In the genomic region with DNA sequence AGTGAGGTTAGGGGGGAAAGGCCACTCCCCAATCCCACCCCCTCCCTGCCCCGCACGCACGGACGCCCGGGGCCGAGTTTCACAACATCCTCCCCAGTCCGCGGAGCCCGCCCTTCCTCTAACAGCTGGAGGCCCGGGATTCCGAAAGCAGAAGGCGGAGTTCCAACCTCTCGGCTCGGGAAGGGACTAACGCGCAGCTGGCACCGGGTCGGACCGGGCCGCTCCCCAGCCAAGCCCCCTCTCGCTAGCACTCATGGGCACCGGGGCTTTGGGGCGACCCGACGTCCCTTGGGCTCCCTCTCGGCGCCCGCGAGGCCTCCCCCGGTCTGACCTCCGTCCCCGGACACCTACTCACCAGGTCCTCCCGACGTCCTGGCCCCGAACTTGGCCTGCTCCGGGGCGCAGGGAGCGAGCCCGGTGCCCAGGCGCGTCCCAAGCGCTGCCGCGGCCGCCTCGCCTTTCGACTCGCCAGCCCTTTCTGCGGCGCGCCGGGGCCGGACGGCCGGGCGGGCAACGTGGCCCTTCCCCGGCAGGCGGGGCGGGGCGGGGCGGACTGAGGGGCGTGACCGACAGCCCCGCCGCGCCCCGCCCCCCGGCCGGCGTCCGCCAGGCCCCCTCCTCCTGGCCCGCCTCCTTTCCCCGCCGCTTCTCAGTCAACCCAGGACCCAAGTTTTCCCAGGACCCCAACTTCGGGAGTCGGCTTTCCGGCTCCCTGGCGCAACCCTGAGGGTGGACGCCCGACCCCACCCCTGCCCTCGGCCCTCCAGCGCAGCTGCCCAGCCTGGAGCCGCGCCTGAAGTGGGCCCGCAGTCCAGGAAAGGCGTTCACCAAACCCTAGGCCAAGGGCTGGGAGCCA, we compare ENCODE assay signal across 8 cellular contexts. TPM values are rescaled to one million over a fixed set of nuclear protein-coding genes. Genes with fewer than 3 reads are reported as not detected.
A peak's percentile ranks its signal among the peaks of the same experiment; 100 is the strongest.
DNase-seq lines count a peak whose midpoint lies in the region; ATAC-seq and TF ChIP-seq lines count a peak whose summit lies in the region.

TSS of gene MGAT1 (minus strand) at position 482 of the 856 bp plus-strand sequence. CDS start 9,835 bp downstream, outside the sequence.

- H4K20me1 ChIP-seq in fibroblast of lung (ENCODE audit: control insufficient read depth, extremely low read depth, insufficient read depth, low read length), result peaks cover 5% of the 10 kb centered on the region

- H3K4me3 Mint-ChIP-seq in natural killer cell, result peak within 1 kb of the TSS; percentile 93

- H3K36me3 ChIP-seq in fibroblast of lung (ENCODE audit: control insufficient read depth, insufficient read depth, low read length), result peaks cover 6% of the 10 kb centered on the region

- H3K4me2 ChIP-seq in fibroblast of lung (ENCODE audit: extremely low read depth, insufficient read depth, low read length), result peak within 1 kb of the TSS; percentile 99

- peak within 1 kb of the TSS; percentile 3 for H2AFZ ChIP-seq in fibroblast of lung (ENCODE audit: low read length)

- peaks cover 48% of the 10 kb centered on the region for H3K4me1 ChIP-seq in fibroblast of lung (ENCODE audit: control insufficient read depth, extremely low read depth, insufficient read depth, low read length)

- no peaks in the 10 kb centered on the region for H3K27me3 ChIP-seq in fibroblast of lung (ENCODE audit: control insufficient read depth, insufficient read depth, low read length)

- intact Hi-C loops in natural killer cell (cut with micrococcal nuclease), result loop anchor here (1.0 to 10.0 kb wide), 5 partner anchors 8 to 460 kb away; partner anchors contain the start of genes TRIM41, TRIM52 and ZFP62

- ATAC-seq in HG03439 (IDR thresholded peaks at IDR 0.05; ENCODE audit: unreplicated experiment), result peak; percentile 36
- ATAC-seq in natural killer cell, result peak; percentile 66 to 84 (median 72)

- TF ChIP-seq POLR2A in GM19099 (IDR thresholded peaks at IDR 0.05; ENCODE audit: extremely low read depth, insufficient read length, low read depth), result peak; percentile 82

- DNase-seq in Ammon's horn (ENCODE audit: low spot score) (peak; percentile 78), fibroblast of lung (ENCODE audit: low read depth in 2 of 2) (peak; percentile 73 to 88), natural killer cell (peak; percentile 81)
- peak; percentile 55 to 69 for DNase-seq in activated T-helper 1 cell treated with anti-CD3 and anti-CD28 coated beads, Interleukin-2, amount 50 U/mL, for 16 hours (ENCODE audit: low read depth in 1 of 2, low spot score in 1 of 2)
- peak; percentile 69 for DNase-seq in stimulated activated naive CD4-positive, alpha-beta T cell treated with Interleukin-2 at 50 U/mL for 16 hours (lab: John Stamatoyannopoulos, UW)

- H3K79me2 ChIP-seq in fibroblast of lung (ENCODE audit: control insufficient read depth, insufficient read depth, low read length), result peaks cover 58% of the 10 kb centered on the region

- H3K9me3 ChIP-seq in fibroblast of lung (ENCODE audit: control insufficient read depth, insufficient read depth, low read depth, low read length), result no peaks in the 10 kb centered on the region

- no peaks in the 10 kb centered on the region for H3K36me3 Mint-ChIP-seq in natural killer cell

- peak within 1 kb of the TSS; percentile 97 for H3K9ac ChIP-seq in fibroblast of lung (ENCODE audit: insufficient read depth, low read length)

- H3K4me1 Mint-ChIP-seq in natural killer cell, result peaks cover 82% of the 10 kb centered on the region in 2 donors

- peak within 1 kb of the TSS; percentile 83 to 96 for H3K27ac Mint-ChIP-seq in natural killer cell

- H3K4me3 ChIP-seq in fibroblast of lung (replicated peaks in 1 of 4; ENCODE audit: control extremely low read depth in 1 of 4, insufficient read depth in 1 of 4, low read depth in 3 of 4, low read length in 4 of 4), result peak within 1 kb of the TSS; percentile 88 to 95 (median 92)

- peak within 1 kb of the TSS; percentile 98 for H3K27ac ChIP-seq in fibroblast of lung (ENCODE audit: insufficient read depth, low read length)

- H3K9me3 Mint-ChIP-seq in natural killer cell, result no peaks in the 10 kb centered on the region

- H3K27me3 Mint-ChIP-seq in natural killer cell (ENCODE audit: low read depth in 2 of 2), result no peaks in the 10 kb centered on the region

- TF ChIP-seq CTCF in fibroblast of lung (conservative IDR thresholded peaks at IDR 0.05 in 1 of 2, IDR thresholded peaks at IDR 0.05 in 1 of 2; ENCODE audit: low read depth in 1 of 2, low read length in 2 of 2), result no peak
- TF ChIP-seq CTCF in natural killer cell (IDR thresholded peaks at IDR 0.05), result no peak

TF ChIP-seq in PFSK-1, 5 proteins besides CTCF, POLR2A, EP300 and RAD21:
- TF ChIP-seq, protein P1, sequence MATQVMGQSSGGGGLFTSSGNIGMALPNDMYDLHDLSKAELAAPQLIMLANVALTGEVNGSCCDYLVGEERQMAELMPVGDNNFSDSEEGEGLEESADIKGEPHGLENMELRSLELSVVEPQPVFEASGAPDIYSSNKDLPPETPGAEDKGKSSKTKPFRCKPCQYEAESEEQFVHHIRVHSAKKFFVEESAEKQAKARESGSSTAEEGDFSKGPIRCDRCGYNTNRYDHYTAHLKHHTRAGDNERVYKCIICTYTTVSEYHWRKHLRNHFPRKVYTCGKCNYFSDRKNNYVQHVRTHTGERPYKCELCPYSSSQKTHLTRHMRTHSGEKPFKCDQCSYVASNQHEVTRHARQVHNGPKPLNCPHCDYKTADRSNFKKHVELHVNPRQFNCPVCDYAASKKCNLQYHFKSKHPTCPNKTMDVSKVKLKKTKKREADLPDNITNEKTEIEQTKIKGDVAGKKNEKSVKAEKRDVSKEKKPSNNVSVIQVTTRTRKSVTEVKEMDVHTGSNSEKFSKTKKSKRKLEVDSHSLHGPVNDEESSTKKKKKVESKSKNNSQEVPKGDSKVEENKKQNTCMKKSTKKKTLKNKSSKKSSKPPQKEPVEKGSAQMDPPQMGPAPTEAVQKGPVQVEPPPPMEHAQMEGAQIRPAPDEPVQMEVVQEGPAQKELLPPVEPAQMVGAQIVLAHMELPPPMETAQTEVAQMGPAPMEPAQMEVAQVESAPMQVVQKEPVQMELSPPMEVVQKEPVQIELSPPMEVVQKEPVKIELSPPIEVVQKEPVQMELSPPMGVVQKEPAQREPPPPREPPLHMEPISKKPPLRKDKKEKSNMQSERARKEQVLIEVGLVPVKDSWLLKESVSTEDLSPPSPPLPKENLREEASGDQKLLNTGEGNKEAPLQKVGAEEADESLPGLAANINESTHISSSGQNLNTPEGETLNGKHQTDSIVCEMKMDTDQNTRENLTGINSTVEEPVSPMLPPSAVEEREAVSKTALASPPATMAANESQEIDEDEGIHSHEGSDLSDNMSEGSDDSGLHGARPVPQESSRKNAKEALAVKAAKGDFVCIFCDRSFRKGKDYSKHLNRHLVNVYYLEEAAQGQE (IDR thresholded peaks at IDR 0.05; ENCODE audit: insufficient read depth in 1 of 2, low read depth in 2 of 2, low read length in 2 of 2), result no peak
- TF ChIP-seq POLR2AphosphoS5 (IDR thresholded peaks at IDR 0.05; ENCODE audit: low read depth, low read length) (peak; percentile 85; the same call in 1 of the 2 replicates), FOXP2 (optimal IDR thresholded peaks at IDR 0.05; ENCODE audit: borderline replicate concordance, extremely low read depth, extremely low read length, insufficient read depth) (peak; percentile 43), TAF1 (IDR thresholded peaks at IDR 0.05; ENCODE audit: borderline replicate concordance, insufficient read depth, low read length) (peak; percentile 50; the same call in 1 of the 2 replicates), SIN3A (IDR thresholded peaks at IDR 0.05; ENCODE audit: borderline replicate concordance, insufficient read depth, low read length) (peak; percentile 91; the same call in 1 of the 2 replicates)

RNA-seq across cellular contexts. Expression of gene MGAT1, which starts in this region (rescaled TPM):
- 90.4 TPM for polyA plus RNA-seq in PFSK-1 (2012; ENCODE audit: insufficient read length, low read depth)
- 55.2 and 72.5 TPM in 2 replicates for total RNA-seq in fibroblast of lung
- polyA plus RNA-seq in fibroblast of lung, result 80.6 and 90.4 TPM in 2 replicates
- polyA plus RNA-seq in fibroblast of lung (2012), result 118 and 125 TPM in 2 replicates
- 137 and 151 TPM in 2 replicates for polyA minus RNA-seq in fibroblast of lung (ENCODE audit: low replicate concordance)
- total RNA-seq in natural killer cell, result 100 to 1,000 TPM; 105 to 149 (median 130) TPM

Comparison
In these comparisons a context has a peak if more than half of its experiments do, and no peak if none do; other contexts are left out.
1. Peak in every context shown above with its lines: DNase-seq, ATAC-seq, H3K4me3 ChIP-seq and H3K27ac ChIP-seq.